23 cellular contexts compared by ENCODE assay signal in the genomic region with DNA sequence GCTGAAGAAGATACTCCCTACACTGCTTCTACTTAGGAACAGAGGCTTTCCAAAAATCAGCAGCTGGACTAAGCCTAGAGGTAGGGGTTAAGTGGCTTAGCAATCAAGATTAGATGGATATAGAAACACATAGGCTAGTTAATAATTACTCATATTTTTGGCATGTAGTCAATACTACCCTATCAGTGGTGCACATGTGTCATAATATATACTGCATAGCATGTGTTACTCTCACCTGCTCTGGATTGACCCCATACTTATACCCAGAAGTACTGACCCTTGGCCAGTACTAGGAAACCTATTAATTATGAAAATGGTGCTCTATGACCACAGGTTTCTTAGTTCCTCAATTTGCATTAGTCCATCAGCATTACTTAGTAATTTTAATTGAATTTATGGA.
DNase-seq lines count a peak whose midpoint lies in the region; ATAC-seq and TF ChIP-seq lines count a peak whose summit lies in the region.
"Had no signal": no experiment of that assay in that cellular context is flagged by ENCODE, and none has a peak within 500 bp of the region (broad histone marks: within the 10 kb centered on the region; RNA-seq: fewer than 3 reads in every experiment).

No MANE protein-coding gene starts in this region.

- no peaks in the 10 kb centered on the region for H3K27me3 ChIP-seq in Karpas-422 (ENCODE audit: low read length)
- H3K27me3 ChIP-seq: MG63, Peyer's patch, SJCRH30 had no signal

- TF ChIP-seq CTCF in OCI-LY7 (conservative IDR thresholded peaks at IDR 0.05; ENCODE audit: low read length), result no peak

- H3K9me3 Mint-ChIP-seq in stimulated activated effector memory CD8-positive, alpha-beta T cell treated with anti-CD3 and anti-CD28 coated beads, Interleukin-12 subunit alpha, Interleukin-12 subunit beta, amount 100 ng/mL, for 72 hours, result peaks cover 7% of the 10 kb centered on the region

- peak; percentile 57 for ATAC-seq in HG02798 (IDR thresholded peaks at IDR 0.05; ENCODE audit: poor library complexity, unreplicated experiment)
- ATAC-seq in stimulated activated effector memory CD8-positive, alpha-beta T cell treated with anti-CD3 and anti-CD28 coated beads, Interleukin-12 subunit alpha, Interleukin-12 subunit beta, amount 100 ng/mL, for 72 hours, result peak; percentile 26
- ATAC-seq: CD8-positive, alpha-beta T cell; T-cell had no signal

- H3K4me3 Mint-ChIP-seq in stimulated activated effector memory CD8-positive, alpha-beta T cell treated with anti-CD3 and anti-CD28 coated beads, Interleukin-12 subunit alpha, Interleukin-12 subunit beta, amount 100 ng/mL, for 72 hours, result no peak overlapping the region
- H3K4me3 Mint-ChIP-seq: CD8-positive, alpha-beta T cell; IgD-negative memory B cell; T-cell had no signal

- no peaks in the 10 kb centered on the region for H3K36me3 Mint-ChIP-seq in stimulated activated effector memory CD8-positive, alpha-beta T cell treated with anti-CD3 and anti-CD28 coated beads, Interleukin-12 subunit alpha, Interleukin-12 subunit beta, amount 100 ng/mL, for 72 hours
- H3K36me3 Mint-ChIP-seq: CD8-positive, alpha-beta T cell; IgD-negative memory B cell; T-cell had no signal

- intact Hi-C loops in OCI-LY7 (cut with micrococcal nuclease; ENCODE audit: unreplicated experiment), result no loop called here

- no peak overlapping the region for H3K9ac ChIP-seq in Karpas-422 (ENCODE audit: low read length)

- CTCF ChIA-PET in OCI-LY7 (lab: Charles Lee; ENCODE audit: unreplicated experiment), result interaction anchor here (1.3 kb wide), 1 partner anchor 26 kb away, joined by 3 read pairs; no protein-coding TSS in a partner anchor

- POLR2A ChIA-PET in OCI-LY7 (lab: Charles Lee), result no interaction called here

- H3K9me2 ChIP-seq in OCI-LY7 (ENCODE audit: insufficient read depth, low read length) (no peaks in the 10 kb centered on the region), Karpas-422 (replicated peaks; ENCODE audit: insufficient read depth, low read length) (no peaks in the 10 kb centered on the region)

- H3K4me1 Mint-ChIP-seq in stimulated activated effector memory CD8-positive, alpha-beta T cell treated with anti-CD3 and anti-CD28 coated beads, Interleukin-12 subunit alpha, Interleukin-12 subunit beta, amount 100 ng/mL, for 72 hours, result no peaks in the 10 kb centered on the region
- H3K4me1 Mint-ChIP-seq: IgD-negative memory B cell, T-cell had no signal

- no peaks in the 10 kb centered on the region for H3K9me3 ChIP-seq in OCI-LY7 (ENCODE audit: low read length)
- peaks cover 19% of the 10 kb centered on the region; the same call in 1 of the 2 replicates for H3K9me3 ChIP-seq in Karpas-422 (ENCODE audit: low read length)
- H3K9me3 ChIP-seq: MG63, Peyer's patch, SJCRH30 had no signal

- H3K36me3 ChIP-seq in OCI-LY7 (ENCODE audit: insufficient read depth, low read length), result no peaks in the 10 kb centered on the region
- no peaks in the 10 kb centered on the region for H3K36me3 ChIP-seq in Karpas-422 (ENCODE audit: insufficient read depth, low read length)
- H3K36me3 ChIP-seq: MG63, Peyer's patch, SJCRH30 had no signal

- DNase-seq in NCI-H82 (lab: John Stamatoyannopoulos, UW) (peak; percentile 58), NCI-H82 treated with DMSO at 0.1 percent for 48 hours (lab: John Stamatoyannopoulos, UW; ENCODE audit: unreplicated experiment) (no peak), OCI-LY7 (ENCODE audit: low spot score) (no peak), Karpas-422 (no peak), T-helper 9 cell (no peak), NCI-H2227 (lab: John Stamatoyannopoulos, UW; ENCODE audit: unreplicated experiment) (no peak)
- no peak for DNase-seq in stimulated activated effector memory CD8-positive, alpha-beta T cell treated with anti-CD3 and anti-CD28 coated beads, Interleukin-12 subunit alpha, Interleukin-12 subunit beta, amount 100 ng/mL, for 72 hours (ENCODE audit: low spot score in 2 of 2)
- DNase-seq: AML-193; C1 segment of cervical spinal cord; CD8-positive, alpha-beta T cell; DMS79; MG63; NCI-H1417; NCI-H187; NCI-H446 treated with DMSO at 0.1 percent for 48 hours; NCI-H526 treated with DMSO at 0.1 percent for 48 hours; NK-92 treated with Interleukin-12 subunit alpha and Interleukin-12 subunit beta, amount 100 ng/mL, for 24 hours; Peyer's patch; T-cell had no signal

- no TSS peak for BruUV-seq in OCI-LY7 (replicated peaks; lab: Mats Ljungman, UMichigan)

- H3K4me2 ChIP-seq in OCI-LY7 (ENCODE audit: low read length) (no peak overlapping the region), Karpas-422 (ENCODE audit: low read depth, low read length, poor library complexity, severe bottlenecking) (no peak overlapping the region)

- H3K4me3 ChIP-seq in OCI-LY7 (ENCODE audit: low read depth, low read length, poor library complexity, severe bottlenecking) (no peak overlapping the region), Karpas-422 (ENCODE audit: low read length) (no peak overlapping the region)
- H3K4me3 ChIP-seq: MG63, Peyer's patch, SJCRH30 had no signal

- H3K4me1 ChIP-seq in OCI-LY7 (ENCODE audit: insufficient read depth, low read length, poor library complexity, severe bottlenecking) (no peaks in the 10 kb centered on the region), Karpas-422 (ENCODE audit: low read length) (no peaks in the 10 kb centered on the region)
- H3K4me1 ChIP-seq: Peyer's patch had no signal

- H4K20me1 ChIP-seq in OCI-LY7 (ENCODE audit: insufficient read depth, low read length) (no peaks in the 10 kb centered on the region), Karpas-422 (ENCODE audit: insufficient read depth, low read depth, low read length) (no peaks in the 10 kb centered on the region)

- no peak overlapping the region for H3K27ac Mint-ChIP-seq in stimulated activated effector memory CD8-positive, alpha-beta T cell treated with anti-CD3 and anti-CD28 coated beads, Interleukin-12 subunit alpha, Interleukin-12 subunit beta, amount 100 ng/mL, for 72 hours
- H3K27ac Mint-ChIP-seq: CD8-positive, alpha-beta T cell; IgD-negative memory B cell; T-cell had no signal

- no peaks in the 10 kb centered on the region for H3K79me2 ChIP-seq in OCI-LY7 (ENCODE audit: insufficient read depth, low read depth, low read length)
- no peaks in the 10 kb centered on the region for H3K79me2 ChIP-seq in Karpas-422 (ENCODE audit: low read length)

- H2AFZ ChIP-seq in OCI-LY7 (ENCODE audit: low read length) (0 out of 2 replicates have a peak overlapping the region, but pooled peaks have one; percentile 5), Karpas-422 (ENCODE audit: low read length) (no peak overlapping the region)

- H3K27ac ChIP-seq in OCI-LY7 (ENCODE audit: low read depth, low read length, poor library complexity, severe bottlenecking) (no peak overlapping the region), Karpas-422 (ENCODE audit: low read length) (no peak overlapping the region)
- H3K27ac ChIP-seq: 22Rv1, Peyer's patch, SJCRH30 had no signal
